In the genomic region with DNA sequence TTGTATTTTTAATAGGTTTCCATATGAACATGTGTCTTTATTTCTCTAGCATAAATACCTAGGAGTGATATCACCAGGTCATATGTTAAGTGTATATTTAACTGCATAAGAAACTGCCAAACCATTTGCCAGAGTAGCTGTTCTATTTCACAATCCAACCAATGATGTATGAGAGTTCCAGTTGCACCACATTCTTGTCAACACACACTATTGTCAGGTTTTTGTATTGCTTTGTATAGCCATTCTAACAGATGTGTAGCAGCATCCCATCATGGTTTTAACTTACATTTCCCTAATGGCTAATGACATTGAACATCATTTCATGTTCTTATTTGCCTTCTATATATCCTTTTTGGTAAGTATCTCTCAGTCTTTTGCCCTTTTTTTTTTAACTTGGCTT, we compare ENCODE assay signal across 11 cellular contexts. TPM values are rescaled to one million over a fixed set of nuclear protein-coding genes. Genes with fewer than 3 reads are reported as not detected.
"Had no signal": no experiment of that assay in that cellular context is flagged by ENCODE, and none has a peak within 500 bp of the region (broad histone marks: within the 10 kb centered on the region; RNA-seq: fewer than 3 reads in every experiment).

No MANE protein-coding gene starts in this region.

- ATAC-seq: HCT116 had no signal

- H3K4me2 ChIP-seq: KMS-11 had no signal

- H3K9ac ChIP-seq: GM23248, KMS-11 had no signal

- DNase-seq: GM23248, GOT3, H7, HFFc6, Karpas-422, KBM-7 had no signal

- H3K4me1 ChIP-seq: HAP-1 had no signal

- H2AFZ ChIP-seq: GM23248 had no signal

- H3K36me3 ChIP-seq: HAP-1 had no signal

- H3K9me3 ChIP-seq: HAP-1 had no signal

- H3K4me3 ChIP-seq: GM23248, HAP-1 had no signal

- FAIRE-seq: HTR-8/SVneo had no signal

- H3K27ac ChIP-seq: GM23248, KMS-11 had no signal

RNA-seq across cellular contexts. Expression of a gene that starts 4.1 kb away (rescaled TPM):
- total RNA-seq: HT-29 had no signal

RNA-seq across cellular contexts. Expression of a gene that starts 37.8 kb away (rescaled TPM):
- total RNA-seq: HT-29 had no signal
